ENCODE assay signal across 13 cellular contexts in the genomic region with DNA sequence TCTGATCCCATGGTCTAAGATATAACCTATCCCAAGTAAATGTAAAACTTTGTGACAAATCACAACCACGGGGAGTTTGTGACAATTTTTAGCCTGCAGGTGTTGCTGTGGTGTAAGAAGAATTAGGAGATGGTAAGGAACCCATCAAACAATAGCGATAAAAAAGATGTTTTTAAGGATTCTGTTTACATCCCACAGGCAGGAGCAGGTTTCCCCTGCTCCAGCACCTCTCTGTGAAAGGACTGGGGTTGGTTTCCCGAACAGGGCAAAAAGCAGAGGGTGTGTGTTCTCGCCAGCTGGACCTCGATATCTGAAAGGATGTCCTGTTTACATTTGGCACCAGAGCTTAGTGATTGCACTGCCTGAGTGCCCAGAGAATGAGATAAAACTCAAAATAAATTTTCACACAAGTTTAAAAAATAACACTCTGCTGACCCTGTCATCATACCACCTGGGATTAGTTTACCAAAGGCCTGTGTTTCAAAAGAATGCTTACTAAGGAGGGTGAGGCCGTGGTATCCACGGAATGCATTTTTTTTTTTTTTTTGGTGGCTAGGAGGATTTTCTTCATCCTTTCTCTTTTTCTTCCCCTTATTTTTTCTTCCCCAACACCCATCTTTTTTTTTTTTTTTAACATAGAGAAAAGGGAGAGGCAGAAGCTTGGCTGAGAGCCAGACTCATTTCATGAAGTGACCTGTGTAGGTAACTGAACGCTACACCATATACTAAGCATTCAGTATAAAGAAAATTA.
DNase-seq lines count a peak whose midpoint lies in the region; ATAC-seq and TF ChIP-seq lines count a peak whose summit lies in the region.
"Had no signal": no experiment of that assay in that cellular context is flagged by ENCODE, and none has a peak within 500 bp of the region (broad histone marks: within the 10 kb centered on the region; RNA-seq: fewer than 3 reads in every experiment).

No MANE protein-coding gene starts in this region.

- no peaks in the 10 kb centered on the region for H3K9me1 ChIP-seq in IMR-90 (ENCODE audit: insufficient read depth, low read length)

- no peak overlapping the region for H3K23ac ChIP-seq in IMR-90 (ENCODE audit: low read depth, low read length)

- H3K4ac ChIP-seq in IMR-90 (ENCODE audit: low read depth, low read length): peak overlapping the region; percentile 10; the same call in 1 of the 2 replicates

- H3K56ac ChIP-seq in IMR-90 (ENCODE audit: extremely low read depth, insufficient read depth, low read length): no peak overlapping the region

- POLR2A ChIA-PET in AG04450 (lab: Yijun Ruan, JAX) (interaction anchor here (0.7 kb wide), 3 partner anchors 21 to 25 kb away, joined by 4 to 12 read pairs (median 7); no protein-coding TSS in a partner anchor), IMR-90 (lab: Charles Lee; ENCODE audit: unreplicated experiment) (interaction anchor here (0.6 kb wide), 1 partner anchor 183 kb away, joined by 4 read pairs; no protein-coding TSS in a partner anchor)

- H3K27me3 Mint-ChIP-seq in activated T-helper 17 cell treated with anti-CD3 and anti-CD28 coated beads, Interleukin-2, amount 50 U/mL, for 72 hours: peaks cover 11% of the 10 kb centered on the region

- no peaks in the 10 kb centered on the region for H3K9me3 ChIP-seq in AG04450 (ENCODE audit: control insufficient read depth, insufficient read depth, low read length)
- H3K9me3 ChIP-seq in IMR-90 (ENCODE audit: control insufficient read depth, insufficient read depth, low read length): no peaks in the 10 kb centered on the region
- H3K9me3 ChIP-seq in lower lobe of right lung: no peaks in the 10 kb centered on the region
- H3K9me3 ChIP-seq: psoas muscle, suprapubic skin had no signal

- dilution Hi-C loops in IMR-90 (cut with HindIII; ENCODE audit: low sequenced_read_pairs, unreplicated experiment): no loop called here

- no peak overlapping the region; the same call in 2 of the 3 replicates for H2BK15ac ChIP-seq in IMR-90 (ENCODE audit: low read depth, low read length)

- no CpG with 5 or more reads among the region's 8 CpGs for WGBS in IMR-90 (ENCODE audit: extremely low coverage in 2 of 2, insufficient read length in 1 of 2), 2 experiments

- H3K4me3 ChIP-seq in AG04450 (ENCODE audit: low read depth, low read length) (no peak overlapping the region), IMR-90 (ENCODE audit: insufficient read depth, low read depth, low read length) (no peak overlapping the region), lower lobe of right lung (no peak overlapping the region)
- H3K4me3 ChIP-seq: psoas muscle, suprapubic skin had no signal

- in situ Hi-C loops in IMR-90 (cut with MboI; ENCODE audit: low sequenced_read_pairs): no loop called here

- peak overlapping the region; percentile 3 for H3K4me2 ChIP-seq in IMR-90 (ENCODE audit: low read depth, low read length)

- no peak overlapping the region for H3K27ac Mint-ChIP-seq in activated T-helper 17 cell treated with anti-CD3 and anti-CD28 coated beads, Interleukin-2, amount 50 U/mL, for 72 hours

- DNase-seq in AG04450 (ENCODE audit: low read depth, low spot score) (peak; percentile 62), IMR-90 (peak; percentile 82), dedifferentiated amniotic fluid mesenchymal stem cell (ENCODE audit: extremely low spot score) (peak; percentile 43), lower lobe of right lung (no peak), GM20000 (ENCODE audit: low spot score) (no peak), NCI-H2029 treated with DMSO at 0.1 percent for 48 hours (lab: John Stamatoyannopoulos, UW) (no peak), NOMO-1 (lab: John Stamatoyannopoulos, UW; ENCODE audit: unreplicated experiment in 2 of 2) (no peak)
- DNase-seq: activated CD4-positive, alpha-beta T cell treated with anti-CD3 and anti-CD28 coated beads, Interleukin-2, amount 50 U/mL, for 1 hour; effector memory CD4-positive, alpha-beta T cell; NCI-H2029; psoas muscle had no signal

- peak overlapping the region; percentile 39; the same call in 1 of the 2 replicates for H3K14ac ChIP-seq in IMR-90 (replicated peaks; ENCODE audit: low read depth, low read length)

- peak overlapping the region; percentile 66 for H2BK120ac ChIP-seq in IMR-90 (ENCODE audit: low read depth, low read length)

- intact Hi-C loops in IMR-90 (cut with micrococcal nuclease) (no loop called here), lower lobe of right lung (cut with DNase I) (no loop called here)

- H3K9ac ChIP-seq in IMR-90 (ENCODE audit: low read depth, low read length): no peak overlapping the region

- H4K8ac ChIP-seq in IMR-90 (ENCODE audit: low read depth in 2 of 2, low read length in 2 of 2): peak overlapping the region in 1 of 2 experiments; percentile 53; a peak in 2 of 4 replicates

- H3K18ac ChIP-seq in IMR-90 (ENCODE audit: low read depth, low read length): peak overlapping the region; percentile 26; the same call in 1 of the 2 replicates

- no peak for TF ChIP-seq RAD21 in IMR-90 (IDR thresholded peaks at IDR 0.05; ENCODE audit: low read length)

- no peak overlapping the region for H4K91ac ChIP-seq in IMR-90 (ENCODE audit: insufficient read depth, low read depth, low read length)

- H3K4me3 Mint-ChIP-seq in activated T-helper 17 cell treated with anti-CD3 and anti-CD28 coated beads, Interleukin-2, amount 50 U/mL, for 72 hours: no peak overlapping the region

- no peak overlapping the region for H2AK9ac ChIP-seq in IMR-90 (replicated peaks; ENCODE audit: low read depth, low read length, poor library complexity)

- peak overlapping the region; percentile 16 for H2BK5ac ChIP-seq in IMR-90 (ENCODE audit: low read depth, low read length, poor library complexity, severe bottlenecking)

- CTCF ChIA-PET in AG04450 (lab: Charles Lee): interaction anchor here (0.6 to 2.6 kb wide), 4 partner anchors 53 to 666 kb away, joined by 3 to 11 read pairs (median 6); no protein-coding TSS in a partner anchor
- CTCF ChIA-PET in IMR-90 (lab: Yijun Ruan, JAX): interaction anchor here (0.6 to 1.9 kb wide), 3 partner anchors 54 to 1350 kb away, joined by 3 to 5 read pairs (median 3); no protein-coding TSS in a partner anchor

- H3K4me1 ChIP-seq in IMR-90 (ENCODE audit: control insufficient read depth, insufficient read depth, low read length) (peaks cover 13% of the 10 kb centered on the region), lower lobe of right lung (peaks cover 29% of the 10 kb centered on the region)
- H3K4me1 ChIP-seq: suprapubic skin had no signal

- peak overlapping the region; percentile 4; the same call in 1 of the 2 replicates for H4K5ac ChIP-seq in IMR-90 (ENCODE audit: low read depth, low read length)

- H3K27ac ChIP-seq in AG04450 (ENCODE audit: low read depth, low read length) (peak overlapping the region; percentile 87), IMR-90 (ENCODE audit: insufficient read depth, low read length) (no peak overlapping the region), lower lobe of right lung (peak overlapping the region; percentile 20)
- H3K27ac ChIP-seq: psoas muscle, suprapubic skin had no signal

- peak; percentile 83 for ATAC-seq in IMR-90 (ENCODE audit: low read depth)
- peak; percentile 55 to 65 for ATAC-seq in lower lobe of right lung
- no peak for ATAC-seq in activated T-helper 17 cell treated with anti-CD3 and anti-CD28 coated beads, Interleukin-2, amount 50 U/mL, for 72 hours (replicated peaks)

- H3K79me1 ChIP-seq in IMR-90 (ENCODE audit: low read depth in 1 of 2, low read length in 2 of 2): no peaks in the 10 kb centered on the region

- H3K9me3 Mint-ChIP-seq in activated T-helper 17 cell treated with anti-CD3 and anti-CD28 coated beads, Interleukin-2, amount 50 U/mL, for 72 hours: no peaks in the 10 kb centered on the region

- H3K4me1 Mint-ChIP-seq in activated T-helper 17 cell treated with anti-CD3 and anti-CD28 coated beads, Interleukin-2, amount 50 U/mL, for 72 hours: no peaks in the 10 kb centered on the region

- no peak for TF ChIP-seq POLR2A in IMR-90 (IDR thresholded peaks at IDR 0.05; ENCODE audit: low read depth, low read length)

- peak overlapping the region; percentile 23; the same call in 1 of the 2 replicates for H2BK20ac ChIP-seq in IMR-90 (ENCODE audit: low read depth, low read length)

- TF ChIP-seq CTCF in AG04450 (IDR thresholded peaks at IDR 0.05; ENCODE audit: low read depth, low read length) (no peak), IMR-90 (conservative IDR thresholded peaks at IDR 0.05; ENCODE audit: low read depth, low read length) (no peak), lower lobe of right lung (IDR thresholded peaks at IDR 0.05) (no peak), GM20000 (IDR thresholded peaks at IDR 0.05; ENCODE audit: extremely low read depth, missing control alignments) (no peak)

- H3K36me3 ChIP-seq in IMR-90 (ENCODE audit: control insufficient read depth, insufficient read depth, low read length): no peaks in the 10 kb centered on the region
- no peaks in the 10 kb centered on the region for H3K36me3 ChIP-seq in lower lobe of right lung
- H3K36me3 ChIP-seq: suprapubic skin had no signal

- H3K27me3 ChIP-seq in AG04450 (ENCODE audit: control insufficient read depth, insufficient read depth, low read length) (no peaks in the 10 kb centered on the region), IMR-90 (ENCODE audit: control insufficient read depth, insufficient read depth, low read length) (no peaks in the 10 kb centered on the region), lower lobe of right lung (ENCODE audit: low read depth) (no peaks in the 10 kb centered on the region)
- H3K27me3 ChIP-seq: suprapubic skin had no signal

- peak overlapping the region; percentile 15 for H2AFZ ChIP-seq in IMR-90 (replicated peaks; ENCODE audit: low read length, poor library complexity)

- H3K36me3 Mint-ChIP-seq in activated T-helper 17 cell treated with anti-CD3 and anti-CD28 coated beads, Interleukin-2, amount 50 U/mL, for 72 hours (ENCODE audit: low read depth): no peaks in the 10 kb centered on the region

- no TSS peak for BruUV-seq in IMR-90 (replicated peaks; lab: Mats Ljungman, UMichigan)

- no peak overlapping the region; the same call in 1 of the 2 replicates for H2AK5ac ChIP-seq in IMR-90 (ENCODE audit: low read depth, low read length)

- no peaks in the 10 kb centered on the region for H4K20me1 ChIP-seq in IMR-90 (ENCODE audit: insufficient read depth, low read length)

TF ChIP-seq in IMR-90, 13 proteins besides CTCF, POLR2A, EP300 and RAD21:
- peak; percentile 11; the same call in 1 of the 2 replicates for TF ChIP-seq MAFK (IDR thresholded peaks at IDR 0.05; ENCODE audit: low read depth, low read length)
- no peak for TF ChIP-seq NFE2L2 (IDR thresholded peaks at IDR 0.05; ENCODE audit: low read depth, low read length)
- peak; percentile 49; the same call in 1 of the 2 replicates for TF ChIP-seq BHLHE40 (IDR thresholded peaks at IDR 0.05; ENCODE audit: low read depth, low read length)
TF ChIP-seq in IMR-90: peak in this region for 2.

Comparison
In these comparisons a context has a peak if more than half of its experiments do, and no peak if none do; other contexts are left out.
1. DNase-seq: peak in AG04450 (single experiment), IMR-90 (single experiment) and dedifferentiated amniotic fluid mesenchymal stem cell (single experiment); none in lower lobe of right lung (single experiment), GM20000 (single experiment), NCI-H2029 treated with DMSO at 0.1 percent for 48 hours (single experiment) and NOMO-1 (0 of 2).